Comparison of ENCODE assay signal across 14 cellular contexts in genomic region chr7:22319424-22320403, GRCh38. TPM values are rescaled to one million over a fixed set of nuclear protein-coding genes. Genes with fewer than 3 reads are reported as not detected.
DNase-seq lines count a peak whose midpoint lies in the region; ATAC-seq and TF ChIP-seq lines count a peak whose summit lies in the region.
"Had no signal": no experiment of that assay in that cellular context is flagged by ENCODE, and none has a peak within 500 bp of the region (broad histone marks: within the 10 kb centered on the region; RNA-seq: fewer than 3 reads in every experiment).

No MANE protein-coding gene starts in this region.

- H3K27ac ChIP-seq in GM23338 (ENCODE audit: low read depth) (peak overlapping the region; percentile 35; the same call in 1 of the 2 replicates), SJCRH30 (no peak overlapping the region), neuronal stem cell (replicated peaks; ENCODE audit: low read length) (no peak overlapping the region)
- H3K27ac ChIP-seq: left ventricle myocardium inferior, ovary had no signal

- no peaks in the 10 kb centered on the region; the same call in 2 of the 3 replicates for H3K9me3 Mint-ChIP-seq in GM23338
- no peaks in the 10 kb centered on the region for H3K9me3 Mint-ChIP-seq in activated naive CD8-positive, alpha-beta T cell treated with anti-CD3 and anti-CD28 coated beads for 36 hours
- H3K9me3 Mint-ChIP-seq: dendritic cell treated with granulocyte-macrophage colony-stimulating factor and Interleukin-4, amounts not matched to agents 40 ng/mL and 50 ng/mL, for 4 days; stimulated activated memory B cell treated with anti-CD40 and anti-IgM and Interleukin-4, amounts not matched to agents 10 μg/mL and 1 μg/mL and 100 μg/mL, for 72 hours had no signal

- H3K18ac ChIP-seq in neuronal stem cell (ENCODE audit: low read length) = no peak overlapping the region

- no peak overlapping the region; the same call in 1 of the 2 replicates for H3K4me2 ChIP-seq in GM23338
- no peak overlapping the region for H3K4me2 ChIP-seq in neuronal stem cell (ENCODE audit: insufficient read depth, low read length, poor library complexity, severe bottlenecking)

- no peak overlapping the region for H2BK5ac ChIP-seq in neuronal stem cell (ENCODE audit: low read length)

- H2AFZ ChIP-seq in GM23338 = no peak overlapping the region
- H2AFZ ChIP-seq in neuronal stem cell (ENCODE audit: low read length) = peak overlapping the region; percentile 67

- no peak overlapping the region for H2BK12ac ChIP-seq in neuronal stem cell (ENCODE audit: low read length)

- peaks cover 6% of the 10 kb centered on the region; the same call in 2 of the 3 replicates for H3K36me3 Mint-ChIP-seq in GM23338 (ENCODE audit: low read depth)
- no peaks in the 10 kb centered on the region for H3K36me3 Mint-ChIP-seq in activated naive CD8-positive, alpha-beta T cell treated with anti-CD3 and anti-CD28 coated beads for 36 hours
- H3K36me3 Mint-ChIP-seq: stimulated activated memory B cell treated with anti-CD40 and anti-IgM and Interleukin-4, amounts not matched to agents 10 μg/mL and 1 μg/mL and 100 μg/mL, for 72 hours had no signal

- H3K9me3 ChIP-seq in SJCRH30 (replicated peaks) = no peaks in the 10 kb centered on the region
- H3K9me3 ChIP-seq in neuronal stem cell (replicated peaks in 1 of 2; ENCODE audit: control insufficient read depth in 2 of 2, insufficient read depth in 1 of 2, low read depth in 1 of 2, low read length in 2 of 2) = no peaks in the 10 kb centered on the region
- H3K9me3 ChIP-seq: left ventricle myocardium inferior, ovary had no signal

- H3K27me3 Mint-ChIP-seq in GM23338 (ENCODE audit: insufficient read depth, low read depth, poor library complexity) = no peaks in the 10 kb centered on the region
- peaks cover 6% of the 10 kb centered on the region for H3K27me3 Mint-ChIP-seq in activated naive CD8-positive, alpha-beta T cell treated with anti-CD3 and anti-CD28 coated beads for 36 hours
- H3K27me3 Mint-ChIP-seq: dendritic cell treated with granulocyte-macrophage colony-stimulating factor and Interleukin-4, amounts not matched to agents 40 ng/mL and 50 ng/mL, for 4 days; stimulated activated memory B cell treated with anti-CD40 and anti-IgM and Interleukin-4, amounts not matched to agents 10 μg/mL and 1 μg/mL and 100 μg/mL, for 72 hours had no signal

- no CpG with 5 or more reads among the region's 7 CpGs for WGBS in neuronal stem cell (ENCODE audit: extremely low coverage in 2 of 2, insufficient read length in 2 of 2, insufficient replicate concordance in 1 of 2), 2 donors

- no peak overlapping the region for H3K4me3 Mint-ChIP-seq in GM23338
- no peak overlapping the region for H3K4me3 Mint-ChIP-seq in activated naive CD8-positive, alpha-beta T cell treated with anti-CD3 and anti-CD28 coated beads for 36 hours
- H3K4me3 Mint-ChIP-seq: dendritic cell treated with granulocyte-macrophage colony-stimulating factor and Interleukin-4, amounts not matched to agents 40 ng/mL and 50 ng/mL, for 4 days; stimulated activated memory B cell treated with anti-CD40 and anti-IgM and Interleukin-4, amounts not matched to agents 10 μg/mL and 1 μg/mL and 100 μg/mL, for 72 hours had no signal

- H3F3A ChIP-seq in GM23338 (replicated peaks; ENCODE audit: low read depth) = no peaks in the 10 kb centered on the region

- H3K23ac ChIP-seq in neuronal stem cell (ENCODE audit: low read depth, low read length, poor library complexity) = no peak overlapping the region

- H3K79me2 ChIP-seq in GM23338 (replicated peaks; ENCODE audit: insufficient read depth) = peaks cover 17% of the 10 kb centered on the region

- ATAC-seq in GM23338 (peak; percentile 75), GM19397 (IDR thresholded peaks at IDR 0.05; ENCODE audit: unreplicated experiment) (no peak), HG03108 (IDR thresholded peaks at IDR 0.05; ENCODE audit: unreplicated experiment) (no peak)
- ATAC-seq: stimulated activated memory B cell treated with anti-CD40 and anti-IgM and Interleukin-4, amounts not matched to agents 10 μg/mL and 1 μg/mL and 100 μg/mL, for 72 hours had no signal

- H2AK5ac ChIP-seq in neuronal stem cell (ENCODE audit: low read depth, low read length) = no peak overlapping the region

- H4K20me1 ChIP-seq in GM23338 (replicated peaks; ENCODE audit: insufficient read depth) = no peaks in the 10 kb centered on the region

- no peak overlapping the region for H2BK15ac ChIP-seq in neuronal stem cell (ENCODE audit: low read length)

- no peak overlapping the region; the same call in 1 of the 2 replicates for H3K27ac Mint-ChIP-seq in GM23338
- H3K27ac Mint-ChIP-seq in activated naive CD8-positive, alpha-beta T cell treated with anti-CD3 and anti-CD28 coated beads for 36 hours = no peak overlapping the region
- H3K27ac Mint-ChIP-seq: dendritic cell treated with granulocyte-macrophage colony-stimulating factor and Interleukin-4, amounts not matched to agents 40 ng/mL and 50 ng/mL, for 4 days; stimulated activated memory B cell treated with anti-CD40 and anti-IgM and Interleukin-4, amounts not matched to agents 10 μg/mL and 1 μg/mL and 100 μg/mL, for 72 hours had no signal

- no peaks in the 10 kb centered on the region for H3K9me2 ChIP-seq in GM23338 (ENCODE audit: insufficient read depth)

- H3K14ac ChIP-seq in neuronal stem cell (ENCODE audit: low read length) = no peak overlapping the region

- no peaks in the 10 kb centered on the region for H3K79me1 ChIP-seq in neuronal stem cell (ENCODE audit: low read depth, low read length)

- no peak overlapping the region for H4K8ac ChIP-seq in neuronal stem cell (ENCODE audit: low read depth, low read length)

- no peak overlapping the region for H4K91ac ChIP-seq in neuronal stem cell (ENCODE audit: low read depth, low read length, poor library complexity)

- no peak for TF ChIP-seq CTCF in GM23338 (conservative IDR thresholded peaks at IDR 0.05; ENCODE audit: low read depth in 2 of 2)

- H3K9ac ChIP-seq in neuronal stem cell (ENCODE audit: low read depth, low read length, poor library complexity) = no peak overlapping the region

- no peak for DNase-seq in GM23338 (ENCODE audit: low spot score)
- DNase-seq in NCI-H2107 (lab: John Stamatoyannopoulos, UW) = peak; percentile 87
- peak; percentile 29 to 68 for DNase-seq in SJCRH30
- no peak for DNase-seq in neuronal stem cell (ENCODE audit: low spot score)
- no peak for DNase-seq in activated naive CD8-positive, alpha-beta T cell treated with anti-CD3 and anti-CD28 coated beads for 36 hours
- DNase-seq in LoVo (ENCODE audit: low spot score) = no peak
- DNase-seq: foreskin fibroblast, IMR-90, left ventricle myocardium inferior, ovary had no signal

- H3K36me3 ChIP-seq in GM23338 (ENCODE audit: insufficient read depth) (no peaks in the 10 kb centered on the region), SJCRH30 (no peaks in the 10 kb centered on the region), neuronal stem cell (replicated peaks in 1 of 2; ENCODE audit: control insufficient read depth in 2 of 2, insufficient read depth in 2 of 2, low read length in 2 of 2) (no peaks in the 10 kb centered on the region)
- H3K36me3 ChIP-seq: left ventricle myocardium inferior, ovary had no signal

- H3K4me1 Mint-ChIP-seq in GM23338 = peaks cover 26% of the 10 kb centered on the region
- H3K4me1 Mint-ChIP-seq in activated naive CD8-positive, alpha-beta T cell treated with anti-CD3 and anti-CD28 coated beads for 36 hours = no peaks in the 10 kb centered on the region
- H3K4me1 Mint-ChIP-seq: stimulated activated memory B cell treated with anti-CD40 and anti-IgM and Interleukin-4, amounts not matched to agents 10 μg/mL and 1 μg/mL and 100 μg/mL, for 72 hours had no signal

- H3K4me3 ChIP-seq in GM23338 (no peak overlapping the region), SJCRH30 (no peak overlapping the region), neuronal stem cell (ENCODE audit: low read length in 2 of 2) (no peak overlapping the region)
- H3K4me3 ChIP-seq: left ventricle myocardium inferior, ovary had no signal

- no peak overlapping the region for H3K4ac ChIP-seq in neuronal stem cell (ENCODE audit: low read length)

- H3K4me1 ChIP-seq in GM23338 (ENCODE audit: insufficient read depth) (peaks cover 18% of the 10 kb centered on the region), SJCRH30 (0 out of 2 replicates have a peak, but pooled peaks cover 3% of the 10 kb centered on the region), neuronal stem cell (ENCODE audit: control insufficient read depth in 2 of 2, insufficient read depth in 1 of 2, low read depth in 1 of 2, low read length in 2 of 2) (peaks cover 0 to 4% of the 10 kb centered on the region in 2 donors)
- H3K4me1 ChIP-seq: left ventricle myocardium inferior had no signal

- no peak overlapping the region for H2BK120ac ChIP-seq in neuronal stem cell (ENCODE audit: low read depth, low read length)

- no peaks in the 10 kb centered on the region for H3K27me3 ChIP-seq in GM23338 (ENCODE audit: insufficient read depth)
- no peaks in the 10 kb centered on the region for H3K27me3 ChIP-seq in SJCRH30
- H3K27me3 ChIP-seq in neuronal stem cell (ENCODE audit: control insufficient read depth in 3 of 3, insufficient read depth in 3 of 3, low read depth in 1 of 3, low read length in 3 of 3) = no peaks in the 10 kb centered on the region
- H3K27me3 ChIP-seq: ovary had no signal

TF ChIP-seq in GM23338, 12 proteins besides CTCF, POLR2A, EP300 and RAD21 (continues in another document):
- TF ChIP-seq STAT1 (IDR thresholded peaks at IDR 0.05; ENCODE audit: unreplicated experiment) (no peak), JUNB (IDR thresholded peaks at IDR 0.05; ENCODE audit: unreplicated experiment) (no peak), EZH2phosphoT487 (IDR thresholded peaks at IDR 0.05; ENCODE audit: unreplicated experiment) (no peak), EZH2 (IDR thresholded peaks at IDR 0.05; ENCODE audit: low read depth, unreplicated experiment) (no peak), ZNF114 (CRISPR knock-in tag; IDR thresholded peaks at IDR 0.05) (no peak), POLR2AphosphoS5 (IDR thresholded peaks at IDR 0.05; ENCODE audit: low read depth) (no peak)

RNA-seq across cellular contexts. Expression of gene RAPGEF5, which starts 37.2 kb away (rescaled TPM):
- 13.1 and 17.7 TPM in 2 replicates for total RNA-seq in GM23338 (2014; rRNA removed; shearing (Covaris generic))
- polyA plus RNA-seq in GM23338 (2016; fragmentation: Nextera tagmentation; extraction: Ambion mirVana) = 6.3 and 7.1 TPM in 2 replicates
- total RNA-seq in SJCRH30 (2014; rRNA removed; shearing (Covaris generic)) = 0.03 and 0.14 TPM in 2 replicates
- 2.9 TPM for polyA plus RNA-seq in neuronal stem cell (2013, experiment 1 of 2)
- 2.8 TPM for polyA plus RNA-seq in neuronal stem cell (2013, experiment 2 of 2)
- under 1 TPM; 0.54 to 0.82 TPM for total RNA-seq in activated naive CD8-positive, alpha-beta T cell treated with anti-CD3 and anti-CD28 coated beads for 36 hours

Comparison
In these comparisons a context has a peak if more than half of its experiments do, and no peak if none do; other contexts are left out.
1. DNase-seq: peak in NCI-H2107 (single experiment) and SJCRH30 (2 of 2); none in GM23338 (single experiment), neuronal stem cell (single experiment), activated naive CD8-positive, alpha-beta T cell treated with anti-CD3 and anti-CD28 coated beads for 36 hours (single experiment) and LoVo (single experiment).